10 cellular contexts compared by ENCODE assay signal in genomic region chr1:156508205-156508954, GRCh38. TPM values are rescaled to one million over a fixed set of nuclear protein-coding genes. Genes with fewer than 3 reads are reported as not detected.
DNase-seq lines count a peak whose midpoint lies in the region; ATAC-seq, FAIRE-seq and TF ChIP-seq lines count a peak whose summit lies in the region.
"Had no signal": no experiment of that assay in that cellular context is flagged by ENCODE, and none has a peak within 500 bp of the region (broad histone marks: within the 10 kb centered on the region; RNA-seq: fewer than 3 reads in every experiment).

No MANE protein-coding gene starts in this region.

- TF ChIP-seq CTCF in AG09319 (IDR thresholded peaks at IDR 0.05; ENCODE audit: low read depth, low read length) (no peak), chondrocyte (IDR thresholded peaks at IDR 0.05) (no peak)

- H3K27me3 Mint-ChIP-seq in chondrocyte (ENCODE audit: low read depth) (peaks cover 4% of the 10 kb centered on the region), naive B cell (no peaks in the 10 kb centered on the region)
- H3K27me3 Mint-ChIP-seq: activated naive CD4-positive, alpha-beta T cell treated with anti-CD3 and anti-CD28 coated beads, Interleukin-2, amount 50 U/mL, for 24 hours had no signal

- DNase-seq in AG09319 (ENCODE audit: extremely low read depth, low read depth) (peak; percentile 49), GM19239 (ENCODE audit: insufficient read length, low spot score) (no peak), chondrocyte (ENCODE audit: low spot score) (peak; percentile 57), naive B cell (no peak), OCI-M2 (lab: John Stamatoyannopoulos, UW; ENCODE audit: unreplicated experiment) (no peak)
- DNase-seq: NCI-H1930 had no signal

- no peak overlapping the region for H3K27ac Mint-ChIP-seq in chondrocyte (ENCODE audit: unreplicated experiment)
- peak overlapping the region in 5 of 6 donors; percentile 72 to 99 (median 91) for H3K27ac Mint-ChIP-seq in naive B cell

- ATAC-seq in naive B cell (ENCODE audit: low read depth in 2 of 2) (no peak), GM18873 (IDR thresholded peaks at IDR 0.05; ENCODE audit: low FRiP score, unreplicated experiment) (no peak), HG03520 (IDR thresholded peaks at IDR 0.05; ENCODE audit: unreplicated experiment) (no peak), GM21723 (IDR thresholded peaks at IDR 0.05; ENCODE audit: unreplicated experiment) (no peak)

- peak; percentile 78 for FAIRE-seq in GM19239 (lab: Jason Lieb, UNC)

- H3K36me3 Mint-ChIP-seq in chondrocyte (ENCODE audit: low read depth) (no peaks in the 10 kb centered on the region), naive B cell (no peaks in the 10 kb centered on the region)
- H3K36me3 Mint-ChIP-seq: activated naive CD4-positive, alpha-beta T cell treated with anti-CD3 and anti-CD28 coated beads, Interleukin-2, amount 50 U/mL, for 24 hours had no signal

- peaks cover 44% of the 10 kb centered on the region for H3K4me1 Mint-ChIP-seq in chondrocyte (ENCODE audit: low read depth)
- H3K4me1 Mint-ChIP-seq in naive B cell, result peaks cover 23 to 37% (median 24%) of the 10 kb centered on the region in 3 donors

- H3K4me3 Mint-ChIP-seq in chondrocyte (ENCODE audit: unreplicated experiment) (no peak overlapping the region), naive B cell (peak overlapping the region in 1 of 8 donors; percentile 30)
- H3K4me3 Mint-ChIP-seq: activated naive CD4-positive, alpha-beta T cell treated with anti-CD3 and anti-CD28 coated beads, Interleukin-2, amount 50 U/mL, for 24 hours had no signal

- H3K9me3 Mint-ChIP-seq in chondrocyte (ENCODE audit: low read depth) (no peaks in the 10 kb centered on the region), naive B cell (no peaks in the 10 kb centered on the region)
- H3K9me3 Mint-ChIP-seq: activated naive CD4-positive, alpha-beta T cell treated with anti-CD3 and anti-CD28 coated beads, Interleukin-2, amount 50 U/mL, for 24 hours had no signal

RNA-seq across cellular contexts. Expression of gene MEF2D, which starts 7.8 kb away (rescaled TPM):
- 42.3 to 64.7 TPM (median 62.0 TPM) in 3 replicates for total RNA-seq in chondrocyte
- 10 to 100 TPM in 3 of 6 donors, 1 to 10 TPM in 3; 6.9 to 15.8 (median 9.1) TPM for polyA plus RNA-seq in naive B cell (ENCODE audit: low read depth in 6 of 6)

Comparison
In these comparisons a context has a peak if more than half of its experiments do, and no peak if none do; other contexts are left out.
1. DNase-seq: peak in AG09319 (single experiment) and chondrocyte (single experiment); none in GM19239 (single experiment), naive B cell (single experiment) and OCI-M2 (single experiment).